Comparison of ENCODE assay signal across 17 cellular contexts in the genomic region with DNA sequence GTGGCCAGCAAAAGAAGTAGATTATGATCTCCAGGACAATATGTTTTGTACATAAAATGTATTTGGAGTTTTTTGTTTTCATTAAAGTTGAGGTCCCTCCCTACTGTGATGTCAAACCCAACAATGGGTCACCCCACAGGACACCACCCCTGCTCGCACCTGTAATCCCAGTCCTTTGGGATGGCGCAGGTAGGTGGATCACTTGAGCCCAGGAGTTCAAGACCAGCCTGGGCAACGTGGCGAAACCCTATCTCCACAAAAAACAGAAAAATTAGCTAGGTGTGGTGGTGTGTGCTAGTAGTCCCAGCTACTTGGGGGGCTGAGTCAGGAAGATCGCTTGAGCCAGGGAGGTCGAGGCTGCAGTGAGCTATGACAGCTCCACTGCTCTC. TPM values are rescaled to one million over a fixed set of nuclear protein-coding genes. Genes with fewer than 3 reads are reported as not detected.
A peak's percentile ranks its signal among the peaks of the same experiment; 100 is the strongest.
DNase-seq lines count a peak whose midpoint lies in the region; ATAC-seq and TF ChIP-seq lines count a peak whose summit lies in the region.
"Had no signal": no experiment of that assay in that cellular context is flagged by ENCODE, and none has a peak within 500 bp of the region (broad histone marks: within the 10 kb centered on the region; RNA-seq: fewer than 3 reads in every experiment).

No MANE protein-coding gene starts in this region.

- H3K36me3 ChIP-seq in tibial nerve (peaks cover 0 to 32% (median 0%) of the 10 kb centered on the region in 3 donors), H7 (replicated peaks; ENCODE audit: control insufficient read depth, insufficient read depth, low read length) (no peaks in the 10 kb centered on the region; the same call in 1 of the 2 replicates)

- 96 to 97% methylated on average over 6 of the region's 6 CpGs for WGBS in tibial nerve, 2 donors

- no peaks in the 10 kb centered on the region for H3K9me3 ChIP-seq in tibial nerve

- TF ChIP-seq EP300 in tibial nerve (IDR thresholded peaks at IDR 0.05) = no peak

- no peaks in the 10 kb centered on the region for H3K27me3 Mint-ChIP-seq in activated naive CD4-positive, alpha-beta T cell treated with anti-CD3 and anti-CD28 coated beads for 36 hours (ENCODE audit: low read depth)
- H3K27me3 Mint-ChIP-seq in activated CD8-positive, alpha-beta T cell treated with anti-CD3 and anti-CD28 coated beads, Interleukin-2, amount 10 ng/mL, durations not matched to agents 7 days and 5 days (ENCODE audit: low read depth) = no peaks in the 10 kb centered on the region

- ATAC-seq in activated CD8-positive, alpha-beta T cell treated with anti-CD3 and anti-CD28 coated beads, Interleukin-2, amount 10 ng/mL, durations not matched to agents 7 days and 5 days = no peak
- no peak for ATAC-seq in foreskin keratinocyte

- intact Hi-C loops in activated naive CD4-positive, alpha-beta T cell treated with anti-CD3 and anti-CD28 coated beads for 36 hours (cut with micrococcal nuclease) = loop anchor here (1.0 to 10.0 kb wide), 11 partner anchors 9 to 938 kb away; partner anchors contain the start of genes CASP9, DDI2, SZRD1 and ZBTB17

- TF ChIP-seq CTCF in tibial nerve (IDR thresholded peaks at IDR 0.05) = no peak
- TF ChIP-seq CTCF in foreskin keratinocyte (conservative IDR thresholded peaks at IDR 0.05) = no peak

- no peak overlapping the region for H3K4me3 ChIP-seq in tibial nerve
- no peak overlapping the region for H3K4me3 ChIP-seq in H7 (ENCODE audit: insufficient read depth, low read depth, low read length)

- H3K27ac Mint-ChIP-seq in activated naive CD4-positive, alpha-beta T cell treated with anti-CD3 and anti-CD28 coated beads for 36 hours = peak overlapping the region; percentile 73
- peak overlapping the region; percentile 60 for H3K27ac Mint-ChIP-seq in activated CD8-positive, alpha-beta T cell treated with anti-CD3 and anti-CD28 coated beads, Interleukin-2, amount 10 ng/mL, durations not matched to agents 7 days and 5 days

- H3K4me1 Mint-ChIP-seq in activated naive CD4-positive, alpha-beta T cell treated with anti-CD3 and anti-CD28 coated beads for 36 hours (ENCODE audit: low read depth) = peaks cover 77% of the 10 kb centered on the region
- peaks cover 63% of the 10 kb centered on the region for H3K4me1 Mint-ChIP-seq in activated CD8-positive, alpha-beta T cell treated with anti-CD3 and anti-CD28 coated beads, Interleukin-2, amount 10 ng/mL, durations not matched to agents 7 days and 5 days (ENCODE audit: low read depth)

- POLR2A ChIA-PET in activated CD8-positive, alpha-beta T cell treated with anti-CD3 and anti-CD28 coated beads, Interleukin-2, amount 10 ng/mL, durations not matched to agents 7 days and 5 days (lab: Charles Lee) = interaction anchor here (2.2 kb wide), 1 partner anchor 9 kb away, joined by 24 read pairs; the partner anchor contains the start of gene ZBTB17

- no peak for DNase-seq in activated naive CD4-positive, alpha-beta T cell treated with anti-CD3 and anti-CD28 coated beads for 36 hours
- DNase-seq in activated naive CD4-positive, alpha-beta T cell treated with anti-CD3 and anti-CD28 coated beads, Interleukin-2, amount 50 U/mL, for 16 hours = no peak
- no peak for DNase-seq in activated CD8-positive, alpha-beta T cell treated with anti-CD3 and anti-CD28 coated beads, Interleukin-2, amount 10 ng/mL, durations not matched to agents 7 days and 5 days
- DNase-seq in tibial nerve (ENCODE audit: low spot score in 2 of 2) = no peak
- DNase-seq in foreskin keratinocyte = no peak
- no peak for DNase-seq in stimulated activated CD4-positive, alpha-beta T cell treated with anti-CD3 and anti-CD28 coated beads, Interleukin-1b, Interleukin-23, amount 100 ng/mL, for 48 hours
- DNase-seq in H7 = no peak
- DNase-seq: mesendoderm, MM.1S, NCI-H1930, NCI-H524 treated with DMSO at 0.1 percent for 48 hours, retina had no signal

- H3K4me3 Mint-ChIP-seq in activated naive CD4-positive, alpha-beta T cell treated with anti-CD3 and anti-CD28 coated beads for 36 hours = no peak overlapping the region
- H3K4me3 Mint-ChIP-seq in activated CD8-positive, alpha-beta T cell treated with anti-CD3 and anti-CD28 coated beads, Interleukin-2, amount 10 ng/mL, durations not matched to agents 7 days and 5 days = peak overlapping the region; percentile 9

- H3K27me3 ChIP-seq in layer of hippocampus (ENCODE audit: control insufficient read depth, insufficient read depth, low read length) = no peaks in the 10 kb centered on the region
- no peaks in the 10 kb centered on the region for H3K27me3 ChIP-seq in tibial nerve
- H3K27me3 ChIP-seq in foreskin keratinocyte = no peaks in the 10 kb centered on the region
- no peaks in the 10 kb centered on the region for H3K27me3 ChIP-seq in H7 (ENCODE audit: control insufficient read depth, insufficient read depth, low read length)

- no peak for TF ChIP-seq POLR2A in tibial nerve (IDR thresholded peaks at IDR 0.05)

- H3K4me1 ChIP-seq in tibial nerve = peaks cover 0 to 68% (median 25%) of the 10 kb centered on the region in 4 donors
- peaks cover 20% of the 10 kb centered on the region for H3K4me1 ChIP-seq in foreskin keratinocyte

- peak overlapping the region; percentile 22 for H3K27ac ChIP-seq in layer of hippocampus (ENCODE audit: low read depth, low read length)
- H3K27ac ChIP-seq in tibial nerve = peak overlapping the region in 3 of 4 donors; percentile 63 to 83 (median 80)
- no peak overlapping the region for H3K27ac ChIP-seq in foreskin keratinocyte
- H3K27ac ChIP-seq: epithelial cell of prostate had no signal

- H3K9me3 Mint-ChIP-seq in activated naive CD4-positive, alpha-beta T cell treated with anti-CD3 and anti-CD28 coated beads for 36 hours = peaks cover 3% of the 10 kb centered on the region
- H3K9me3 Mint-ChIP-seq in activated CD8-positive, alpha-beta T cell treated with anti-CD3 and anti-CD28 coated beads, Interleukin-2, amount 10 ng/mL, durations not matched to agents 7 days and 5 days (ENCODE audit: insufficient read depth) = no peaks in the 10 kb centered on the region

- H3K36me3 Mint-ChIP-seq in activated naive CD4-positive, alpha-beta T cell treated with anti-CD3 and anti-CD28 coated beads for 36 hours (ENCODE audit: low read depth) = peaks cover 33% of the 10 kb centered on the region
- H3K36me3 Mint-ChIP-seq in activated CD8-positive, alpha-beta T cell treated with anti-CD3 and anti-CD28 coated beads, Interleukin-2, amount 10 ng/mL, durations not matched to agents 7 days and 5 days (ENCODE audit: low read depth) = peaks cover 45% of the 10 kb centered on the region

- CTCF ChIA-PET in activated naive CD4-positive, alpha-beta T cell treated with anti-CD3 and anti-CD28 coated beads for 36 hours (lab: Charles Lee) = no interaction called here
- CTCF ChIA-PET in activated CD8-positive, alpha-beta T cell treated with anti-CD3 and anti-CD28 coated beads, Interleukin-2, amount 10 ng/mL, durations not matched to agents 7 days and 5 days (lab: Charles Lee) = no interaction called here

RNA-seq across cellular contexts. Expression of gene ZBTB17, which starts 9.0 kb away (rescaled TPM):
- total RNA-seq in activated naive CD4-positive, alpha-beta T cell treated with anti-CD3 and anti-CD28 coated beads for 36 hours = 10 to 100 TPM; 34.8 to 37.5 TPM
- 10 to 100 TPM; 32.3 to 33.3 TPM for total RNA-seq in activated CD8-positive, alpha-beta T cell treated with anti-CD3 and anti-CD28 coated beads, Interleukin-2, amount 10 ng/mL, durations not matched to agents 7 days and 5 days
- total RNA-seq in tibial nerve (10 to 100 TPM; 34.5 to 85.2 (median 52.4) TPM), foreskin keratinocyte (29.7 and 29.8 TPM in 2 replicates)
- polyA plus RNA-seq in foreskin keratinocyte = 22.0 and 26.5 TPM in 2 replicates
- 53.5 and 62.6 TPM in 2 replicates for total RNA-seq in H7 (2014; rRNA removed; shearing (Covaris generic))

RNA-seq across cellular contexts. Expression of gene SRARP, which starts 37.1 kb away (rescaled TPM):
- not detected for total RNA-seq in activated naive CD4-positive, alpha-beta T cell treated with anti-CD3 and anti-CD28 coated beads for 36 hours
- total RNA-seq in activated CD8-positive, alpha-beta T cell treated with anti-CD3 and anti-CD28 coated beads, Interleukin-2, amount 10 ng/mL, durations not matched to agents 7 days and 5 days = not detected
- total RNA-seq in tibial nerve (under 1 TPM in 2 of 4 donors, not detected in 2; 0.39 to 0.90 TPM), foreskin keratinocyte (not detected in 2 replicates)
- polyA plus RNA-seq in foreskin keratinocyte = not detected in 2 replicates
- total RNA-seq in H7 (2014; rRNA removed; shearing (Covaris generic)) = 0.15 and 0.28 TPM in 2 replicates
- total RNA-seq: activated CD8-positive, alpha-beta memory T cell treated with anti-CD3 and anti-CD28 coated beads for 36 hours; OCI-LY7; ureter had no signal

RNA-seq across cellular contexts. Expression of gene HSPB7, which starts 50.9 kb away (rescaled TPM):
- total RNA-seq in activated naive CD4-positive, alpha-beta T cell treated with anti-CD3 and anti-CD28 coated beads for 36 hours = not detected
- not detected for total RNA-seq in activated CD8-positive, alpha-beta T cell treated with anti-CD3 and anti-CD28 coated beads, Interleukin-2, amount 10 ng/mL, durations not matched to agents 7 days and 5 days
- total RNA-seq in tibial nerve (10 to 100 TPM; 10.4 to 42.6 (median 27.6) TPM), foreskin keratinocyte (not detected in 2 replicates)
- not detected in 2 replicates for polyA plus RNA-seq in foreskin keratinocyte
- total RNA-seq in H7 (2014; rRNA removed; shearing (Covaris generic)) = 0.07 TPM in 1 of 2 replicates, not detected in the other
- total RNA-seq: activated CD8-positive, alpha-beta memory T cell treated with anti-CD3 and anti-CD28 coated beads for 36 hours; OCI-LY7 had no signal

RNA-seq across cellular contexts. Expression of gene CLCNKA, which starts 54.9 kb away (rescaled TPM):
- not detected for total RNA-seq in activated naive CD4-positive, alpha-beta T cell treated with anti-CD3 and anti-CD28 coated beads for 36 hours
- total RNA-seq in activated CD8-positive, alpha-beta T cell treated with anti-CD3 and anti-CD28 coated beads, Interleukin-2, amount 10 ng/mL, durations not matched to agents 7 days and 5 days = not detected
- total RNA-seq in tibial nerve = not detected
- not detected in 2 replicates for total RNA-seq in foreskin keratinocyte
- polyA plus RNA-seq in foreskin keratinocyte = not detected in 2 replicates
- 0.10 and 0.85 TPM in 2 replicates for total RNA-seq in H7 (2014; rRNA removed; shearing (Covaris generic))
- total RNA-seq: activated CD8-positive, alpha-beta memory T cell treated with anti-CD3 and anti-CD28 coated beads for 36 hours; OCI-LY7 had no signal

Comparison
In these comparisons a context has a peak if more than half of its experiments do, and no peak if none do; other contexts are left out.
1. RNA of gene HSPB7, which starts 50.9 kb away (total RNA-seq): 10.4 to 42.6 TPM in tibial nerve; 0.07 TPM in H7, not detected in activated naive CD4-positive, alpha-beta T cell treated with anti-CD3 and anti-CD28 coated beads for 36 hours, not detected in activated CD8-positive, alpha-beta T cell treated with anti-CD3 and anti-CD28 coated beads, Interleukin-2, amount 10 ng/mL, durations not matched to agents 7 days and 5 days and not detected in foreskin keratinocyte; every median in the first group is over 10 times any median in the second.